Comparison of ENCODE assay signal across 1 cellular context in the genomic region with DNA sequence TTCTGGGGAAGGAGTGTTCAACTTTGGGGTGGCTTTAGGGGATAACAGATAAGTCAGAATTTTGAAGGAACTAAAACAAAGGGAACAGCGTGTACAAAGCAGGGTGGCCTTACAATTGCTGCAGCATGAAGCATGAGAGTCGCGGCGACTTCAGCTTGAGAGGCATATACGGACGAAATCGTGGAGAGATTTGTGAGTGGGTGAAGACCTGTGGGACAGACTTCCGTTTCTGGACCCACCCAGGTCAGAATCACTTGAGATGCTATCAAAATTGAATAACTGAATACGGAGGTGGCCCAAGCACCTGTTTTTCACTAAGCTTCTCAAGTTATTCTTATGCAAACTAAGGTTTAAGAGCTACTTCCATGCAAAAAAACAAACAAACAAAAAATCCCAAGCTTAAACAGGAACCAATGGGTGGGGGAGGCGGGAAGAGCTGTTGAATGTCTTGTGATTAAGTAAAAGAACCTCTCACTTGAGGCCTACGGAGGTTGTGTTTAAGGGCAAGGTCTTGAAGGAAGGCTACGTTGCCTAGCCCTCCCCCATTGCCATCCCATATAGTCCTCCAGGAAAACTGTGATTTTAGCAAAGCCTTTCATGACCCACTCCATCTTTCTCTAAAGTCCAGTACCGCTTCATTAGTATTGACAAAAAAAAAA.
TF ChIP-seq lines count a peak whose summit lies in the region.

No MANE protein-coding gene starts in this region.

TF ChIP-seq in GM23338, 12 proteins besides CTCF, POLR2A, EP300 and RAD21 (continued from another document):
- TF ChIP-seq, protein P1, sequence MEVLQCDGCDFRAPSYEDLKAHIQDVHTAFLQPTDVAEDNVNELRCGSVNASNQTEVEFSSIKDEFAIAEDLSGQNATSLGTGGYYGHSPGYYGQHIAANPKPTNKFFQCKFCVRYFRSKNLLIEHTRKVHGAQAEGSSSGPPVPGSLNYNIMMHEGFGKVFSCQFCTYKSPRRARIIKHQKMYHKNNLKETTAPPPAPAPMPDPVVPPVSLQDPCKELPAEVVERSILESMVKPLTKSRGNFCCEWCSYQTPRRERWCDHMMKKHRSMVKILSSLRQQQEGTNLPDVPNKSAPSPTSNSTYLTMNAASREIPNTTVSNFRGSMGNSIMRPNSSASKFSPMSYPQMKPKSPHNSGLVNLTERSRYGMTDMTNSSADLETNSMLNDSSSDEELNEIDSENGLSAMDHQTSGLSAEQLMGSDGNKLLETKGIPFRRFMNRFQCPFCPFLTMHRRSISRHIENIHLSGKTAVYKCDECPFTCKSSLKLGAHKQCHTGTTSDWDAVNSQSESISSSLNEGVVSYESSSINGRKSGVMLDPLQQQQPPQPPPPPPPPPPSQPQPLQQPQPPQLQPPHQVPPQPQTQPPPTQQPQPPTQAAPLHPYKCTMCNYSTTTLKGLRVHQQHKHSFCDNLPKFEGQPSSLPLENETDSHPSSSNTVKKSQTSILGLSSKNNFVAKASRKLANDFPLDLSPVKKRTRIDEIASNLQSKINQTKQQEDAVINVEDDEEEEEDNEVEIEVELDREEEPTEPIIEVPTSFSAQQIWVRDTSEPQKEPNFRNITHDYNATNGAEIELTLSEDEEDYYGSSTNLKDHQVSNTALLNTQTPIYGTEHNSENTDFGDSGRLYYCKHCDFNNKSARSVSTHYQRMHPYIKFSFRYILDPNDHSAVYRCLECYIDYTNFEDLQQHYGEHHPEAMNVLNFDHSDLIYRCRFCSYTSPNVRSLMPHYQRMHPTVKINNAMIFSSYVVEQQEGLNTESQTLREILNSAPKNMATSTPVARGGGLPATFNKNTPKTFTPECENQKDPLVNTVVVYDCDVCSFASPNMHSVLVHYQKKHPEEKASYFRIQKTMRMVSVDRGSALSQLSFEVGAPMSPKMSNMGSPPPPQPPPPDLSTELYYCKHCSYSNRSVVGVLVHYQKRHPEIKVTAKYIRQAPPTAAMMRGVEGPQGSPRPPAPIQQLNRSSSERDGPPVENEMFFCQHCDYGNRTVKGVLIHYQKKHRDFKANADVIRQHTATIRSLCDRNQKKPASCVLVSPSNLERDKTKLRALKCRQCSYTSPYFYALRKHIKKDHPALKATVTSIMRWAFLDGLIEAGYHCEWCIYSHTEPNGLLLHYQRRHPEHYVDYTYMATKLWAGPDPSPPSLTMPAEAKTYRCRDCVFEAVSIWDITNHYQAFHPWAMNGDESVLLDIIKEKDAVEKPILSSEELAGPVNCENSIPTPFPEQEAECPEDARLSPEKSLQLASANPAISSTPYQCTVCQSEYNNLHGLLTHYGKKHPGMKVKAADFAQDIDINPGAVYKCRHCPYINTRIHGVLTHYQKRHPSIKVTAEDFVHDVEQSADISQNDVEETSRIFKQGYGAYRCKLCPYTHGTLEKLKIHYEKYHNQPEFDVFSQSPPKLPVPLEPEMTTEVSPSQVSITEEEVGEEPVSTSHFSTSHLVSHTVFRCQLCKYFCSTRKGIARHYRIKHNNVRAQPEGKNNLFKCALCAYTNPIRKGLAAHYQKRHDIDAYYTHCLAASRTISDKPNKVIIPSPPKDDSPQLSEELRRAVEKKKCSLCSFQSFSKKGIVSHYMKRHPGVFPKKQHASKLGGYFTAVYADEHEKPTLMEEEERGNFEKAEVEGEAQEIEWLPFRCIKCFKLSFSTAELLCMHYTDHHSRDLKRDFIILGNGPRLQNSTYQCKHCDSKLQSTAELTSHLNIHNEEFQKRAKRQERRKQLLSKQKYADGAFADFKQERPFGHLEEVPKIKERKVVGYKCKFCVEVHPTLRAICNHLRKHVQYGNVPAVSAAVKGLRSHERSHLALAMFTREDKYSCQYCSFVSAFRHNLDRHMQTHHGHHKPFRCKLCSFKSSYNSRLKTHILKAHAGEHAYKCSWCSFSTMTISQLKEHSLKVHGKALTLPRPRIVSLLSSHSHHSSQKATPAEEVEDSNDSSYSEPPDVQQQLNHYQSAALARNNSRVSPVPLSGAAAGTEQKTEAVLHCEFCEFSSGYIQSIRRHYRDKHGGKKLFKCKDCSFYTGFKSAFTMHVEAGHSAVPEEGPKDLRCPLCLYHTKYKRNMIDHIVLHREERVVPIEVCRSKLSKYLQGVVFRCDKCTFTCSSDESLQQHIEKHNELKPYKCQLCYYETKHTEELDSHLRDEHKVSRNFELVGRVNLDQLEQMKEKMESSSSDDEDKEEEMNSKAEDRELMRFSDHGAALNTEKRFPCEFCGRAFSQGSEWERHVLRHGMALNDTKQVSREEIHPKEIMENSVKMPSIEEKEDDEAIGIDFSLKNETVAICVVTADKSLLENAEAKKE (CRISPR knock-in tag; IDR thresholded peaks at IDR 0.05) = peak; percentile 52; the same call in 1 of the 2 replicates
- TF ChIP-seq, protein P2, sequence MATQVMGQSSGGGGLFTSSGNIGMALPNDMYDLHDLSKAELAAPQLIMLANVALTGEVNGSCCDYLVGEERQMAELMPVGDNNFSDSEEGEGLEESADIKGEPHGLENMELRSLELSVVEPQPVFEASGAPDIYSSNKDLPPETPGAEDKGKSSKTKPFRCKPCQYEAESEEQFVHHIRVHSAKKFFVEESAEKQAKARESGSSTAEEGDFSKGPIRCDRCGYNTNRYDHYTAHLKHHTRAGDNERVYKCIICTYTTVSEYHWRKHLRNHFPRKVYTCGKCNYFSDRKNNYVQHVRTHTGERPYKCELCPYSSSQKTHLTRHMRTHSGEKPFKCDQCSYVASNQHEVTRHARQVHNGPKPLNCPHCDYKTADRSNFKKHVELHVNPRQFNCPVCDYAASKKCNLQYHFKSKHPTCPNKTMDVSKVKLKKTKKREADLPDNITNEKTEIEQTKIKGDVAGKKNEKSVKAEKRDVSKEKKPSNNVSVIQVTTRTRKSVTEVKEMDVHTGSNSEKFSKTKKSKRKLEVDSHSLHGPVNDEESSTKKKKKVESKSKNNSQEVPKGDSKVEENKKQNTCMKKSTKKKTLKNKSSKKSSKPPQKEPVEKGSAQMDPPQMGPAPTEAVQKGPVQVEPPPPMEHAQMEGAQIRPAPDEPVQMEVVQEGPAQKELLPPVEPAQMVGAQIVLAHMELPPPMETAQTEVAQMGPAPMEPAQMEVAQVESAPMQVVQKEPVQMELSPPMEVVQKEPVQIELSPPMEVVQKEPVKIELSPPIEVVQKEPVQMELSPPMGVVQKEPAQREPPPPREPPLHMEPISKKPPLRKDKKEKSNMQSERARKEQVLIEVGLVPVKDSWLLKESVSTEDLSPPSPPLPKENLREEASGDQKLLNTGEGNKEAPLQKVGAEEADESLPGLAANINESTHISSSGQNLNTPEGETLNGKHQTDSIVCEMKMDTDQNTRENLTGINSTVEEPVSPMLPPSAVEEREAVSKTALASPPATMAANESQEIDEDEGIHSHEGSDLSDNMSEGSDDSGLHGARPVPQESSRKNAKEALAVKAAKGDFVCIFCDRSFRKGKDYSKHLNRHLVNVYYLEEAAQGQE (IDR thresholded peaks at IDR 0.05; ENCODE audit: unreplicated experiment) = no peak
- TF ChIP-seq EZH2 (IDR thresholded peaks at IDR 0.05; ENCODE audit: low read depth, unreplicated experiment) (no peak), EZH2phosphoT487 (IDR thresholded peaks at IDR 0.05; ENCODE audit: unreplicated experiment) (no peak), POLR2AphosphoS5 (IDR thresholded peaks at IDR 0.05; ENCODE audit: low read depth) (peak; percentile 74), NANOG (IDR thresholded peaks at IDR 0.05; ENCODE audit: borderline replicate concordance) (peak; percentile 96), ZNF331 (CRISPR knock-in tag; IDR thresholded peaks at IDR 0.05; ENCODE audit: low read depth) (no peak; the same call in 1 of the 2 replicates), JUNB (IDR thresholded peaks at IDR 0.05; ENCODE audit: unreplicated experiment) (no peak), ZNF114 (CRISPR knock-in tag; IDR thresholded peaks at IDR 0.05) (no peak), STAT1 (IDR thresholded peaks at IDR 0.05; ENCODE audit: unreplicated experiment) (no peak)
